ENCODE assay signal across 8 cellular contexts in the genomic region with DNA sequence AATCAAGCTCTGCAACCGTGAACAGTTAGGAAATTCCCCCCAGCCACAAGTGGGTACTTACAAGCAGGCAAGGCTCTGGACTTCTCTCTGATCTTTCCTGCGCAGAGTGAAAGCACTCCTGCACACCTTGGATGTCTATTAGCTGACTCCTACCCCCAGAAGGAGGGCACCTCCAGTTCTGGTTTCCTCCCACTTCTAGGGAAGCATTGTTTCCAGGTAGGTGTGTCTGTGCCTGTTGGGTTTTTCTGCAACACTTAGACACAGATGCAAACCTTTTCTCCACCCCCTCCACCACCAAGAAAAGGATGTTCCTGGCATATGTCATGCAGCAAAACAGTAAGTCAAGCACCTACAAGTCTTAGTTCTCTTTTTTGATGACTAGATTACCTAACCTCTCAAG. TPM values are rescaled to one million over a fixed set of nuclear protein-coding genes. Genes with fewer than 3 reads are reported as not detected.
DNase-seq lines count a peak whose midpoint lies in the region; ATAC-seq and TF ChIP-seq lines count a peak whose summit lies in the region.

A gene with protein sequence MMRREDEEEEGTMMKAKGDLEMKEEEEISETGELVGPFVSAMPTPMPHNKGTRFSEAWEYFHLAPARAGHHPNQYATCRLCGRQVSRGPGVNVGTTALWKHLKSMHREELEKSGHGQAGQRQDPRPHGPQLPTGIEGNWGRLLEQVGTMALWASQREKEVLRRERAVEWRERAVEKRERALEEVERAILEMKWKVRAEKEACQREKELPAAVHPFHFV (minus strand): TSS at position 108 of the 400 bp plus-strand sequence. CDS start 1,145 bp downstream, outside the sequence.

- H3K27me3 ChIP-seq in upper lobe of right lung (no peaks in the 10 kb centered on the region), Caco-2 (replicated peaks; ENCODE audit: control insufficient read depth, insufficient read depth, low read length) (no peaks in the 10 kb centered on the region)

- no peaks in the 10 kb centered on the region for H3K27me3 Mint-ChIP-seq in central memory CD8-positive, alpha-beta T cell
- peaks cover 3% of the 10 kb centered on the region for H3K27me3 Mint-ChIP-seq in Caco-2 (ENCODE audit: insufficient read depth, unreplicated experiment)

- H3K4me3 Mint-ChIP-seq in central memory CD8-positive, alpha-beta T cell = no peak within 1 kb of the TSS
- H3K4me3 Mint-ChIP-seq in Caco-2 (ENCODE audit: unreplicated experiment) = no peak within 1 kb of the TSS

- peak; percentile 70 for DNase-seq in stimulated activated CD4-positive, alpha-beta T cell treated with anti-CD3 and anti-CD28 coated beads, Interleukin-1b, Interleukin-23, amount 100 ng/mL, for 48 hours
- no peak for DNase-seq in stimulated activated CD4-positive, alpha-beta T cell treated with anti-CD3 and anti-CD28 coated beads, Interleukin-4, amount 100 ng/mL, for 1 hour
- no peak for DNase-seq in central memory CD8-positive, alpha-beta T cell (ENCODE audit: low spot score in 2 of 2)
- no peak for DNase-seq in upper lobe of right lung
- no peak for DNase-seq in Kasumi-1 (lab: John Stamatoyannopoulos, UW)
- DNase-seq in Caco-2 = no peak
- DNase-seq in NCI-H2081 (lab: John Stamatoyannopoulos, UW) = no peak

- no peaks in the 10 kb centered on the region for H3K9me3 Mint-ChIP-seq in central memory CD8-positive, alpha-beta T cell
- H3K9me3 Mint-ChIP-seq in Caco-2 (ENCODE audit: unreplicated experiment) = no peaks in the 10 kb centered on the region

- CTCF ChIA-PET in Caco-2 (lab: Charles Lee) = no interaction called here

- H3K36me3 Mint-ChIP-seq in central memory CD8-positive, alpha-beta T cell (ENCODE audit: insufficient read depth) = peaks cover 31% of the 10 kb centered on the region
- no peaks in the 10 kb centered on the region for H3K36me3 Mint-ChIP-seq in Caco-2 (ENCODE audit: insufficient read depth, unreplicated experiment)

- H3K36me3 ChIP-seq in upper lobe of right lung = no peaks in the 10 kb centered on the region
- H3K36me3 ChIP-seq in Caco-2 (ENCODE audit: control insufficient read depth, insufficient read depth, low read length) = no peaks in the 10 kb centered on the region

- peak within 1 kb of the TSS; percentile 77 for H3K27ac Mint-ChIP-seq in central memory CD8-positive, alpha-beta T cell (ENCODE audit: low read depth)
- H3K27ac Mint-ChIP-seq in Caco-2 (ENCODE audit: unreplicated experiment) = no peak within 1 kb of the TSS

- peaks cover 42% of the 10 kb centered on the region for H3K4me1 Mint-ChIP-seq in central memory CD8-positive, alpha-beta T cell
- peaks cover 11% of the 10 kb centered on the region for H3K4me1 Mint-ChIP-seq in Caco-2 (ENCODE audit: low read depth, unreplicated experiment)

- H3K9me3 ChIP-seq in upper lobe of right lung (no peaks in the 10 kb centered on the region), Caco-2 (no peaks in the 10 kb centered on the region)

- no TSS peak for BruUV-seq in Caco-2 (replicated peaks; lab: Mats Ljungman, UMichigan)

- POLR2A ChIA-PET in Caco-2 (lab: Charles Lee) = no interaction called here

- intact Hi-C loops in upper lobe of right lung (cut with DNase I) = no loop called here
- intact Hi-C loops in Caco-2 (cut with micrococcal nuclease; ENCODE audit: unreplicated experiment) = no loop called here

- H3K4me3 ChIP-seq in upper lobe of right lung (no peak within 1 kb of the TSS), Caco-2 (ENCODE audit: low read depth, low read length) (no peak within 1 kb of the TSS)

- ATAC-seq in HG03108 (IDR thresholded peaks at IDR 0.05; ENCODE audit: unreplicated experiment) (peak; percentile 33), upper lobe of right lung (peak; percentile 93)
- ATAC-seq in central memory CD8-positive, alpha-beta T cell (replicated peaks; ENCODE audit: extremely low read depth, poor library complexity, severe bottlenecking) = peak; percentile 24

- TF ChIP-seq CTCF in upper lobe of right lung (IDR thresholded peaks at IDR 0.05) = no peak
- TF ChIP-seq CTCF in Caco-2 (IDR thresholded peaks at IDR 0.05; ENCODE audit: insufficient read depth in 1 of 2, low read depth in 1 of 2, low read length in 1 of 2, severe bottlenecking in 1 of 2, unreplicated experiment in 1 of 2) = no peak

- H3K27ac ChIP-seq in upper lobe of right lung = peak within 1 kb of the TSS; percentile 42

- no peaks in the 10 kb centered on the region for H3K4me1 ChIP-seq in upper lobe of right lung
- 0 out of 2 replicates have a peak, but pooled peaks cover 3% of the 10 kb centered on the region for H3K4me1 ChIP-seq in Caco-2

RNA-seq across cellular contexts. Expression of the gene that starts here (rescaled TPM):
- 6.4 TPM for total RNA-seq in upper lobe of right lung
- total RNA-seq in Caco-2 (2022) = 0.14 and 0.20 TPM in 2 replicates

Comparison
In these comparisons a context has a peak if more than half of its experiments do, and no peak if none do; other contexts are left out.
1. ATAC-seq: peak in every context shown above with its lines; median percentile 93 in upper lobe of right lung; 33 in HG03108; 24 in central memory CD8-positive, alpha-beta T cell.